Comparison of ENCODE assay signal across 8 cellular contexts in the genomic region with DNA sequence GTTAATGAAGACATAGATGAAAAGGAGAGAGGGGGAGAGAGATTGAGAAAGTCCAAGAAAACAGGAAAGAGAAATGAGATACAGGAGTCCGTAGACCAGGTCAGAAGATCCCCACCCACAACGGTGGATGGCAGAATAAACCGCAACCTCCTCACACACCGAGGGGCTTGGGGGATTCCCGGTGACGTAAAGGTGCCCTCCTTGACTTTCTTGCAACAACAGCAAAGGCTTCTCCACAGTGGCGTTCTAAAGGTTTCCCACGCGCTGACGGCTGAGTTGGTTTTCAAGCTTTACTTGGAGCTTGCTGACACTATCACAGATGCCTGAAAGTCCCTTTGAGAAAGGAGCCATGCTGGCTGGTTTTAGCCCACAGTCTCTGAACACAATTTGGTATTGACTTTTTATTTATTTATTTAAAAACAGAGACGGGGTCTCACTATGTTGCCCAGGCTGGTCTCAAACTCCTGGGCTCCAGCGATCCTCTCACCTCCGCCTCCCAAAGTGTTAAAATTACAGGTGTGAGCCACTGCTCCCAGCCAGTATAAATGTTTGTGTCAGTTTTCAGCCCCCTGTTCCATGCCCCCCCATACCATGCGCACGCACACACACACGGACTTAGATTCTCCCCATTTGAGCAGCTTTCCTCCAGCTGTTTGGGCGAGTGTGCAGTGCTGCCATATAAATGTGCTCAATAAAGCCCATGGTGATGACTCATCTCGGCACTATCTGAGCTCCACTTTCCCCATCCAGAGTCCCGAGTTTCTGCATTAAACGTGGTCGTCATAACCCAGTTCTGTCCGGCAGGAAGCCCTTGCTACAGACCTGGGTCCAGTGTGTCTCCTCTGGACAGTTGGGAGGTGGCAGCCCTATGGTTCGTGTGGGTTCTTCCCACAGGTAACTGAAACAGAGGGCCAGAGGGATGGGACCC. TPM values are rescaled to one million over a fixed set of nuclear protein-coding genes. Genes with fewer than 3 reads are reported as not detected.
DNase-seq lines count a peak whose midpoint lies in the region; ATAC-seq and TF ChIP-seq lines count a peak whose summit lies in the region.

No MANE protein-coding gene starts in this region.

- H3K27me3 Mint-ChIP-seq in neural crest cell (ENCODE audit: low read depth), result no peaks in the 10 kb centered on the region
- no peaks in the 10 kb centered on the region for H3K27me3 Mint-ChIP-seq in activated T-helper 1 cell treated with anti-CD3 and anti-CD28 coated beads, Interleukin-12 subunit alpha, Interleukin-12 subunit beta, Interleukin-2, Interleukin-4 antibody, amounts not matched to agents 30 ng/mL and 10 ng/mL and 1 ng/mL, durations not matched to agents 14 hours and 24 hours and 36 hours (ENCODE audit: insufficient read depth)

- peaks cover 58% of the 10 kb centered on the region for H3K4me1 Mint-ChIP-seq in neural crest cell
- H3K4me1 Mint-ChIP-seq in activated T-helper 1 cell treated with anti-CD3 and anti-CD28 coated beads, Interleukin-12 subunit alpha, Interleukin-12 subunit beta, Interleukin-2, Interleukin-4 antibody, amounts not matched to agents 30 ng/mL and 10 ng/mL and 1 ng/mL, durations not matched to agents 14 hours and 24 hours and 36 hours (ENCODE audit: low read depth), result peaks cover 24% of the 10 kb centered on the region

- no peak overlapping the region for H3K4me3 Mint-ChIP-seq in neural crest cell
- no peak overlapping the region for H3K4me3 Mint-ChIP-seq in activated T-helper 1 cell treated with anti-CD3 and anti-CD28 coated beads, Interleukin-12 subunit alpha, Interleukin-12 subunit beta, Interleukin-2, Interleukin-4 antibody, amounts not matched to agents 30 ng/mL and 10 ng/mL and 1 ng/mL, durations not matched to agents 14 hours and 24 hours and 36 hours

- DNase-seq in GM10266 (ENCODE audit: extremely low spot score) (peak; percentile 64), neural crest cell (ENCODE audit: low read depth, low spot score) (no peak), NK-92 (lab: John Stamatoyannopoulos, UW; ENCODE audit: unreplicated experiment) (no peak), nucleus accumbens (lab: John Stamatoyannopoulos, UW) (no peak), NCI-H1417 (lab: John Stamatoyannopoulos, UW) (no peak)
- DNase-seq in activated CD8-positive, alpha-beta memory T cell treated with anti-CD3 and anti-CD28 coated beads for 4 hours (ENCODE audit: low read depth in 2 of 2), result peak; percentile 62 to 76
- no peak for DNase-seq in activated T-helper 1 cell treated with anti-CD3 and anti-CD28 coated beads, Interleukin-12 subunit alpha, Interleukin-12 subunit beta, Interleukin-2, Interleukin-4 antibody, amounts not matched to agents 30 ng/mL and 10 ng/mL and 1 ng/mL, durations not matched to agents 14 hours and 24 hours and 36 hours (ENCODE audit: low spot score)

- no peaks in the 10 kb centered on the region for H3K9me3 Mint-ChIP-seq in neural crest cell
- no peaks in the 10 kb centered on the region for H3K9me3 Mint-ChIP-seq in activated T-helper 1 cell treated with anti-CD3 and anti-CD28 coated beads, Interleukin-12 subunit alpha, Interleukin-12 subunit beta, Interleukin-2, Interleukin-4 antibody, amounts not matched to agents 30 ng/mL and 10 ng/mL and 1 ng/mL, durations not matched to agents 14 hours and 24 hours and 36 hours

- intact Hi-C loops in activated T-helper 1 cell treated with anti-CD3 and anti-CD28 coated beads, Interleukin-12 subunit alpha, Interleukin-12 subunit beta, Interleukin-2, Interleukin-4 antibody, amounts not matched to agents 30 ng/mL and 10 ng/mL and 1 ng/mL, durations not matched to agents 14 hours and 24 hours and 36 hours (cut with micrococcal nuclease), result no loop called here

- peak overlapping the region; percentile 72 for H3K27ac Mint-ChIP-seq in neural crest cell (ENCODE audit: unreplicated experiment)
- H3K27ac Mint-ChIP-seq in activated T-helper 1 cell treated with anti-CD3 and anti-CD28 coated beads, Interleukin-12 subunit alpha, Interleukin-12 subunit beta, Interleukin-2, Interleukin-4 antibody, amounts not matched to agents 30 ng/mL and 10 ng/mL and 1 ng/mL, durations not matched to agents 14 hours and 24 hours and 36 hours, result no peak overlapping the region

- TF ChIP-seq CTCF in GM10266 (IDR thresholded peaks at IDR 0.05; ENCODE audit: control insufficient read depth, insufficient read depth, low read depth, missing control alignments) (no peak), neural crest cell (conservative IDR thresholded peaks at IDR 0.05) (no peak)

- no peaks in the 10 kb centered on the region for H3K36me3 Mint-ChIP-seq in neural crest cell (ENCODE audit: low read depth)
- peaks cover 10% of the 10 kb centered on the region for H3K36me3 Mint-ChIP-seq in activated T-helper 1 cell treated with anti-CD3 and anti-CD28 coated beads, Interleukin-12 subunit alpha, Interleukin-12 subunit beta, Interleukin-2, Interleukin-4 antibody, amounts not matched to agents 30 ng/mL and 10 ng/mL and 1 ng/mL, durations not matched to agents 14 hours and 24 hours and 36 hours (ENCODE audit: low read depth)

- ATAC-seq in HG02588 (IDR thresholded peaks at IDR 0.05; ENCODE audit: unreplicated experiment), result peak; percentile 62

RNA-seq across cellular contexts. Expression of a gene that starts 33.0 kb away (rescaled TPM):
- 108 TPM in 2 replicates for total RNA-seq in neural crest cell
- 77.6 and 81.9 TPM in 2 replicates for total RNA-seq in activated T-helper 1 cell treated with anti-CD3 and anti-CD28 coated beads, Interleukin-12 subunit alpha, Interleukin-12 subunit beta, Interleukin-2, Interleukin-4 antibody, amounts not matched to agents 30 ng/mL and 10 ng/mL and 1 ng/mL, durations not matched to agents 14 hours and 24 hours and 36 hours

Comparison
In these comparisons a context has a peak if more than half of its experiments do, and no peak if none do; other contexts are left out.
1. DNase-seq: peak in GM10266 (single experiment) and activated CD8-positive, alpha-beta memory T cell treated with anti-CD3 and anti-CD28 coated beads for 4 hours (2 of 2); none in neural crest cell (single experiment), NK-92 (single experiment), activated T-helper 1 cell treated with anti-CD3 and anti-CD28 coated beads, Interleukin-12 subunit alpha, Interleukin-12 subunit beta, Interleukin-2, Interleukin-4 antibody, amounts not matched to agents 30 ng/mL and 10 ng/mL and 1 ng/mL, durations not matched to agents 14 hours and 24 hours and 36 hours (single experiment), nucleus accumbens (0 of 56) and NCI-H1417 (0 of 3).